16 cellular contexts compared by ENCODE assay signal in genomic region chr11:27212248-27212780, GRCh38.
DNase-seq lines count a peak whose midpoint lies in the region; ATAC-seq and TF ChIP-seq lines count a peak whose summit lies in the region.
"Had no signal": no experiment of that assay in that cellular context is flagged by ENCODE, and none has a peak within 500 bp of the region (broad histone marks: within the 10 kb centered on the region; RNA-seq: fewer than 3 reads in every experiment).

No MANE protein-coding gene starts in this region.

- H3K27ac Mint-ChIP-seq in nephron progenitor cell, result peak overlapping the region; percentile 65
- H3K27ac Mint-ChIP-seq: CD14-positive monocyte; stimulated activated naive CD8-positive, alpha-beta T cell treated with anti-CD3 and anti-CD28 coated beads, Interleukin-15, Interleukin-2, amounts not matched to agents 100 ng/mL and 50 ng/mL, for 24 hours had no signal

- H3K4me1 Mint-ChIP-seq in nephron progenitor cell, result peaks cover 55% of the 10 kb centered on the region
- H3K4me1 Mint-ChIP-seq: CD14-positive monocyte had no signal

- intact Hi-C loops in dorsolateral prefrontal cortex (cut with DNase I), result no loop called here

- H3K27me3 ChIP-seq in dorsolateral prefrontal cortex, result no peaks in the 10 kb centered on the region
- H3K27me3 ChIP-seq: body of pancreas, SJCRH30 had no signal

- no peak overlapping the region for H3K4me3 ChIP-seq in dorsolateral prefrontal cortex
- H3K4me3 ChIP-seq: body of pancreas, SJCRH30 had no signal

- POLR2A ChIA-PET in RWPE1 (lab: Yijun Ruan, JAX; ENCODE audit: low non-redundant PET), result no interaction called here

- CTCF ChIA-PET in RWPE1 (lab: Yijun Ruan, JAX), result no interaction called here

- H3K27ac ChIP-seq in RWPE1, result no peak overlapping the region
- no peak overlapping the region for H3K27ac ChIP-seq in dorsolateral prefrontal cortex

- H3K4me3 Mint-ChIP-seq in nephron progenitor cell, result no peak overlapping the region
- H3K4me3 Mint-ChIP-seq: CD14-positive monocyte; stimulated activated naive CD8-positive, alpha-beta T cell treated with anti-CD3 and anti-CD28 coated beads, Interleukin-15, Interleukin-2, amounts not matched to agents 100 ng/mL and 50 ng/mL, for 24 hours had no signal

- TF ChIP-seq CTCF in nephron progenitor cell (IDR thresholded peaks at IDR 0.05) (no peak), RWPE1 (conservative IDR thresholded peaks at IDR 0.05; ENCODE audit: low read depth) (no peak), dorsolateral prefrontal cortex (IDR thresholded peaks at IDR 0.05 in 54 of 56, conservative IDR thresholded peaks at IDR 0.05 in 2 of 56; ENCODE audit: low read depth in 1 of 56, partially characterized antibody in 56 of 56) (no peak)

- DNase-seq in nephron progenitor cell (no peak), RWPE1 (ENCODE audit: low spot score) (no peak), dorsolateral prefrontal cortex (no peak)
- no peak for DNase-seq in activated naive CD4-positive, alpha-beta T cell treated with anti-CD3 and anti-CD28 coated beads, Interleukin-2, amount 50 U/mL, for 16 hours
- DNase-seq: activated gamma-delta T cell treated with Interleukin-2 at 50 U/mL for 16 hours, body of pancreas, DND-41, NCI-H2107, SJCRH30, small intestine had no signal

- H3K27me3 Mint-ChIP-seq in nephron progenitor cell (ENCODE audit: low read depth, poor library complexity), result no peaks in the 10 kb centered on the region

- peaks cover 4% of the 10 kb centered on the region for H3K9me3 Mint-ChIP-seq in nephron progenitor cell
- H3K9me3 Mint-ChIP-seq: stimulated activated naive CD8-positive, alpha-beta T cell treated with anti-CD3 and anti-CD28 coated beads, Interleukin-15, Interleukin-2, amounts not matched to agents 100 ng/mL and 50 ng/mL, for 24 hours had no signal

- ATAC-seq in GM19043 (IDR thresholded peaks at IDR 0.05; ENCODE audit: low read depth, unreplicated experiment) (peak; percentile 52), HG02642 (IDR thresholded peaks at IDR 0.05; ENCODE audit: poor library complexity, unreplicated experiment) (peak; percentile 35), HG03521 (IDR thresholded peaks at IDR 0.05; ENCODE audit: unreplicated experiment) (peak; percentile 42), GM21737 (IDR thresholded peaks at IDR 0.05; ENCODE audit: unreplicated experiment) (no peak)
- ATAC-seq: body of pancreas had no signal

- peaks cover 43% of the 10 kb centered on the region for H3K36me3 Mint-ChIP-seq in nephron progenitor cell (ENCODE audit: low read depth)
- H3K36me3 Mint-ChIP-seq: CD14-positive monocyte had no signal
